In the genomic region with DNA sequence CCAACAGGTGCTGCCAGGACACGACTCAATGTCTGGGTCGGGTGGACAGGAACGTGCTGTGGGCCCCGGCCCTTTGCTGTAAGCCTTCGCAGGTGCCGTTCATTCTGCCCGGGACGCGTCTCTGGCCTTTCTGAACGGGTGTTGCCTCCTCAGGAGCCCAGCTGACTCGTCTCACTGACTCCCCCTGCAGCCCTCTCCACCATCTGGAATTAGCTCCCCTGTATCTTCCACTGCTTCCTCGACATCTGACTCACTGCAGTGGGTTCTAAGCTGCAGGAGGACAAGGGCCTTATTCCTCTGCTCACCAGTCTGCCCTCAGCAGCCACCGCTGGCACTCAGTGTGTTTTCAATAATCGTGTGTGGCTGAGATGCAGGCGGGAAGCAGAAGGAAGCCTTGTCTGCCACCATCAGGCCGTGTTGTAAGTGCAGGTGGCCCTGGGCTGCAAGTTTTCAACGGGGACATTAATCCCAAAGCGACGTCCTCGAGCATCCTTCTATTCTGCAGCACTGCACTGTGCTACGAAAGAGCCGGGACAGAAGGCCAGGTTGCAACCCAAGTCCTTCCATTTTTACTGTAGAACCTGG, we compare ENCODE assay signal across 10 cellular contexts.
A peak's percentile ranks its signal among the peaks of the same experiment; 100 is the strongest.
DNase-seq lines count a peak whose midpoint lies in the region; ATAC-seq and TF ChIP-seq lines count a peak whose summit lies in the region.
"Had no signal": no experiment of that assay in that cellular context is flagged by ENCODE, and none has a peak within 500 bp of the region (broad histone marks: within the 10 kb centered on the region; RNA-seq: fewer than 3 reads in every experiment).

No MANE protein-coding gene starts in this region.

- no peak overlapping the region for H3K4me3 ChIP-seq in MG63

- DNase-seq in Daoy (ENCODE audit: low read depth) (peak; percentile 89), MG63 (peak; percentile 49), dermis blood vessel endothelial cell (peak; percentile 56), NCI-H1436 treated with DMSO at 0.1 percent for 48 hours (lab: John Stamatoyannopoulos, UW) (no peak)
- no peak for DNase-seq in stimulated activated naive CD4-positive, alpha-beta T cell treated with Interleukin-2 at 50 U/mL for 16 hours (lab: John Stamatoyannopoulos, UW)
- DNase-seq in stimulated activated CD4-positive, alpha-beta T cell treated with anti-CD3 and anti-CD28 coated beads, Interleukin-2, amount 100 ng/mL, for 24 hours, result no peak
- DNase-seq: KG1, NCI-H526 had no signal

- peak overlapping the region; percentile 40 to 77 (median 66) for H3K27ac Mint-ChIP-seq in nephron

- no peaks in the 10 kb centered on the region for H3K36me3 Mint-ChIP-seq in nephron (ENCODE audit: low read depth)

- ATAC-seq in HG03460 (IDR thresholded peaks at IDR 0.05; ENCODE audit: unreplicated experiment), result no peak

- H3K4me3 Mint-ChIP-seq in nephron, result peak overlapping the region in 1 of 3 experiments; percentile 54

- H3K27me3 ChIP-seq in MG63, result no peaks in the 10 kb centered on the region

- H3K4me1 Mint-ChIP-seq in nephron, result peaks cover 19% of the 10 kb centered on the region

- peak; percentile 20 to 43 (median 41) for TF ChIP-seq CTCF in nephron (IDR thresholded peaks at IDR 0.05; ENCODE audit: unreplicated experiment in 3 of 3)

- H3K27me3 Mint-ChIP-seq in nephron (ENCODE audit: low read depth), result peaks cover 52% of the 10 kb centered on the region

- H3K9me3 ChIP-seq in MG63, result peaks cover 7% of the 10 kb centered on the region; the same call in 1 of the 2 replicates

- H3K36me3 ChIP-seq in MG63, result no peaks in the 10 kb centered on the region

- H3K9me3 Mint-ChIP-seq in nephron, result no peaks in the 10 kb centered on the region

Comparison
In these comparisons a context has a peak if more than half of its experiments do, and no peak if none do; other contexts are left out.
1. DNase-seq: peak in Daoy (single experiment), MG63 (single experiment) and dermis blood vessel endothelial cell (single experiment); none in stimulated activated naive CD4-positive, alpha-beta T cell treated with Interleukin-2 at 50 U/mL for 16 hours (single experiment), NCI-H1436 treated with DMSO at 0.1 percent for 48 hours (single experiment) and stimulated activated CD4-positive, alpha-beta T cell treated with anti-CD3 and anti-CD28 coated beads, Interleukin-2, amount 100 ng/mL, for 24 hours (0 of 2).